In the genomic region with DNA sequence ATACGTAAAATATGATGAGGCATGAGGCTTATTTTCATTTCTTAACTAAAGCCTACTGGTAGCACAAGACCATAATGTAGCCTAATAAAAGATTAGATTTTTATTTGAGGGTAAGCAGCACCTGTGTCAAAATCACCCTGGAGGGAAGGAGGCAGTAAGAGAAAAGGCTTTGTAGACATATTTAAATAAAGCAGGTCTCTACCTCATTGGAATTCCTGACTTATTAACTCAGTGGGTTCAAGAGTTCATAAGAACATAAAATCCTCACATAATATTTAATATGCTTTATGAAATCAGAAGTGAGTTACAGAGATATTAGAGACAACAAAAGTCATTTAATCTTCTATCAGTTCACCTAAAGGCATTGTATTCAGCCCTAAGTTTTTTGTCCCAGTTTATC, we compare ENCODE assay signal across 19 cellular contexts.
DNase-seq lines count a peak whose midpoint lies in the region; ATAC-seq and TF ChIP-seq lines count a peak whose summit lies in the region.
"Had no signal": no experiment of that assay in that cellular context is flagged by ENCODE, and none has a peak within 500 bp of the region (broad histone marks: within the 10 kb centered on the region; RNA-seq: fewer than 3 reads in every experiment).

No MANE protein-coding gene starts in this region.

- POLR2A ChIA-PET in PC-3 (lab: Charles Lee; ENCODE audit: unreplicated experiment): no interaction called here

- H3K9me3 ChIP-seq in PC-3 (ENCODE audit: low read length) (no peaks in the 10 kb centered on the region), left lung (peaks cover 0 to 4% of the 10 kb centered on the region in 2 donors)
- H3K9me3 ChIP-seq: MG63 had no signal

- H3K27me3 ChIP-seq in PC-3 (ENCODE audit: low read length): no peaks in the 10 kb centered on the region
- no peaks in the 10 kb centered on the region for H3K27me3 ChIP-seq in brain microvascular endothelial cell (replicated peaks)
- H3K27me3 ChIP-seq in left lung: no peaks in the 10 kb centered on the region
- H3K27me3 ChIP-seq: MG63 had no signal

- no peaks in the 10 kb centered on the region for H3F3A ChIP-seq in PC-3 (ENCODE audit: low read length, unreplicated experiment)

- in situ Hi-C loops in brain microvascular endothelial cell (cut with HindIII; ENCODE audit: low pct_ligation_motif_present, low sequenced_read_pairs): no loop called here

- BruUV-seq in Calu3 (replicated peaks; lab: Mats Ljungman, UMichigan) (no TSS peak), PC-3 (replicated peaks; lab: Mats Ljungman, UMichigan) (no TSS peak)

- peaks cover 26% of the 10 kb centered on the region for H3K4me1 Mint-ChIP-seq in Calu3 (ENCODE audit: low read depth, unreplicated experiment)
- no peaks in the 10 kb centered on the region for H3K4me1 Mint-ChIP-seq in activated naive CD8-positive, alpha-beta T cell treated with anti-CD3 and anti-CD28 coated beads for 36 hours
- H3K4me1 Mint-ChIP-seq: CD14-positive monocyte had no signal

- no peak for ATAC-seq in PC-3
- ATAC-seq in left lung: peak; percentile 23

- no peak for DNase-seq in Calu3
- DNase-seq in PC-3: peak; percentile 39
- DNase-seq in brain microvascular endothelial cell: no peak
- no peak for DNase-seq in left lung
- no peak for DNase-seq in activated naive CD8-positive, alpha-beta T cell treated with anti-CD3 and anti-CD28 coated beads for 36 hours
- no peak for DNase-seq in NCI-H524 (lab: John Stamatoyannopoulos, UW)
- no peak for DNase-seq in NOMO-1 treated with dmso at 0.1 percent for 144 hours (lab: John Stamatoyannopoulos, UW; ENCODE audit: unreplicated experiment)
- no peak for DNase-seq in GM10266 (ENCODE audit: extremely low spot score)
- DNase-seq: 8988T, DMS79 treated with DMSO at 0.1 percent for 48 hours, IMR-90, MG63, NCI-H1048, NCI-H1436, NCI-H2029, NCI-H526 treated with DMSO at 0.1 percent for 48 hours, SIG-M5 had no signal

- peak overlapping the region; percentile 11; the same call in 1 of the 2 replicates for H3K4me2 ChIP-seq in PC-3 (ENCODE audit: low read length)

- H3K36me3 ChIP-seq in PC-3 (ENCODE audit: low read depth, low read length): no peaks in the 10 kb centered on the region
- no peaks in the 10 kb centered on the region for H3K36me3 ChIP-seq in brain microvascular endothelial cell (replicated peaks)
- no peaks in the 10 kb centered on the region for H3K36me3 ChIP-seq in left lung
- H3K36me3 ChIP-seq: MG63 had no signal

- H3K9me2 ChIP-seq in PC-3 (replicated peaks; ENCODE audit: low read length): no peaks in the 10 kb centered on the region; the same call in 1 of the 2 replicates

- no peaks in the 10 kb centered on the region for H3K9me3 Mint-ChIP-seq in Calu3 (ENCODE audit: low read depth, unreplicated experiment)
- H3K9me3 Mint-ChIP-seq in activated naive CD8-positive, alpha-beta T cell treated with anti-CD3 and anti-CD28 coated beads for 36 hours: no peaks in the 10 kb centered on the region

- no peak overlapping the region for H3K4me3 Mint-ChIP-seq in Calu3 (ENCODE audit: low read depth, unreplicated experiment)
- no peak overlapping the region for H3K4me3 Mint-ChIP-seq in activated naive CD8-positive, alpha-beta T cell treated with anti-CD3 and anti-CD28 coated beads for 36 hours
- H3K4me3 Mint-ChIP-seq: CD14-positive monocyte had no signal

- no peak for TF ChIP-seq CTCF in Calu3 (IDR thresholded peaks at IDR 0.05; ENCODE audit: unreplicated experiment)
- TF ChIP-seq CTCF in PC-3 (conservative IDR thresholded peaks at IDR 0.05; ENCODE audit: low read depth, low read length): no peak
- TF ChIP-seq CTCF in brain microvascular endothelial cell (IDR thresholded peaks at IDR 0.05; ENCODE audit: low read depth, low read length, missing control alignments): no peak
- TF ChIP-seq CTCF in left lung (IDR thresholded peaks at IDR 0.05): no peak
- TF ChIP-seq CTCF in GM10266 (IDR thresholded peaks at IDR 0.05; ENCODE audit: control insufficient read depth, insufficient read depth, low read depth, missing control alignments): no peak

- H3K27ac ChIP-seq in PC-3 (ENCODE audit: low read length): peak overlapping the region; percentile 40; the same call in 1 of the 2 replicates
- peak overlapping the region; percentile 41 for H3K27ac ChIP-seq in brain microvascular endothelial cell
- H3K27ac ChIP-seq in left lung: no peak overlapping the region
- H3K27ac ChIP-seq: HL-60 had no signal

- peak overlapping the region; percentile 89 for H3K27ac Mint-ChIP-seq in Calu3 (ENCODE audit: unreplicated experiment)
- no peak overlapping the region for H3K27ac Mint-ChIP-seq in activated naive CD8-positive, alpha-beta T cell treated with anti-CD3 and anti-CD28 coated beads for 36 hours
- H3K27ac Mint-ChIP-seq: CD14-positive monocyte had no signal

- H3K79me2 ChIP-seq in PC-3 (ENCODE audit: low read length): no peaks in the 10 kb centered on the region

- H3K9ac ChIP-seq in PC-3 (ENCODE audit: low read length): no peak overlapping the region

- H4K20me1 ChIP-seq in PC-3 (ENCODE audit: low read length): no peaks in the 10 kb centered on the region

- no peaks in the 10 kb centered on the region for H3K27me3 Mint-ChIP-seq in Calu3 (ENCODE audit: unreplicated experiment)
- no peaks in the 10 kb centered on the region for H3K27me3 Mint-ChIP-seq in activated naive CD8-positive, alpha-beta T cell treated with anti-CD3 and anti-CD28 coated beads for 36 hours

- no peak overlapping the region for H2AFZ ChIP-seq in PC-3 (ENCODE audit: low read length)

- intact Hi-C loops in Calu3 (cut with micrococcal nuclease; ENCODE audit: unreplicated experiment) (no loop called here), PC-3 (cut with micrococcal nuclease) (no loop called here), left lung (cut with DNase I) (no loop called here)

- CTCF ChIA-PET in Calu3 (lab: Charles Lee) (no interaction called here), PC-3 (lab: Charles Lee) (no interaction called here)

- no peaks in the 10 kb centered on the region for H3K36me3 Mint-ChIP-seq in Calu3 (ENCODE audit: insufficient read depth, unreplicated experiment)
- no peaks in the 10 kb centered on the region for H3K36me3 Mint-ChIP-seq in activated naive CD8-positive, alpha-beta T cell treated with anti-CD3 and anti-CD28 coated beads for 36 hours
- H3K36me3 Mint-ChIP-seq: CD14-positive monocyte had no signal

- H3K4me1 ChIP-seq in PC-3 (ENCODE audit: insufficient read depth, low read length) (peaks cover 14% of the 10 kb centered on the region), left lung (no peaks in the 10 kb centered on the region)

- no peak overlapping the region for H3K4me3 ChIP-seq in PC-3 (ENCODE audit: low read length)
- H3K4me3 ChIP-seq in brain microvascular endothelial cell (ENCODE audit: low read depth, low read length): no peak overlapping the region
- no peak overlapping the region for H3K4me3 ChIP-seq in left lung
- H3K4me3 ChIP-seq: MG63 had no signal

Comparison
In these comparisons a context has a peak if more than half of its experiments do, and no peak if none do; other contexts are left out.
1. H3K27ac ChIP-seq: peak in PC-3 (single experiment) and brain microvascular endothelial cell (single experiment); none in left lung (0 of 2).